ENCODE assay signal across 29 cellular contexts in genomic region chr11:38814670-38815069, GRCh38.
DNase-seq lines count a peak whose midpoint lies in the region; ATAC-seq, FAIRE-seq and TF ChIP-seq lines count a peak whose summit lies in the region.
"Had no signal": no experiment of that assay in that cellular context is flagged by ENCODE, and none has a peak within 500 bp of the region (broad histone marks: within the 10 kb centered on the region; RNA-seq: fewer than 3 reads in every experiment).

No MANE protein-coding gene starts in this region.

- POLR2A ChIA-PET in AG04449 (lab: Yijun Ruan, JAX): no interaction called here

- intact Hi-C loops in vagina (cut with DNase I): no loop called here

- H3K27me3 ChIP-seq in vagina (no peaks in the 10 kb centered on the region), gastroesophageal sphincter (no peaks in the 10 kb centered on the region)
- H3K27me3 ChIP-seq: colonic mucosa, esophagus squamous epithelium, MG63, neural progenitor cell, upper lobe of left lung had no signal

- no peak for TF ChIP-seq EP300 in gastroesophageal sphincter (IDR thresholded peaks at IDR 0.05)

- TF ChIP-seq POLR2A in vagina (IDR thresholded peaks at IDR 0.05) (no peak), gastroesophageal sphincter (IDR thresholded peaks at IDR 0.05) (no peak)

- no peaks in the 10 kb centered on the region for H3K36me3 ChIP-seq in vagina
- no peaks in the 10 kb centered on the region for H3K36me3 ChIP-seq in gastroesophageal sphincter
- H3K36me3 ChIP-seq: colonic mucosa, esophagus squamous epithelium, MG63, neural progenitor cell, upper lobe of left lung had no signal

- TF ChIP-seq CTCF in AG04449 (IDR thresholded peaks at IDR 0.05; ENCODE audit: insufficient read depth, low read length, missing control alignments) (no peak), vagina (IDR thresholded peaks at IDR 0.05) (no peak), gastroesophageal sphincter (IDR thresholded peaks at IDR 0.05) (no peak), foreskin fibroblast (IDR thresholded peaks at IDR 0.05; ENCODE audit: low read depth, low read length) (no peak)

- H3K9me3 ChIP-seq in vagina (no peaks in the 10 kb centered on the region), gastroesophageal sphincter (no peaks in the 10 kb centered on the region)
- H3K9me3 ChIP-seq: A549, colonic mucosa, upper lobe of left lung had no signal

- peak; percentile 3 for DNase-seq in AG04449 (ENCODE audit: low read depth, low spot score)
- DNase-seq in HTR-8/SVneo (ENCODE audit: insufficient read length, low spot score): peak; percentile 49
- DNase-seq in amniotic epithelial cell (ENCODE audit: low read depth): peak; percentile 93
- peak; percentile 52 for DNase-seq in iris pigment epithelial cell (ENCODE audit: low read depth)
- no peak for DNase-seq in vagina (ENCODE audit: extremely low spot score in 2 of 2)
- DNase-seq in foreskin fibroblast: no peak
- no peak for DNase-seq in GM19240 (ENCODE audit: insufficient read length, low spot score)
- DNase-seq: activated CD8-positive, alpha-beta T cell treated with anti-CD3 and anti-CD28 coated beads, Interleukin-2, amount 10 ng/mL, durations not matched to agents 7 days and 5 days; activated gamma-delta T cell treated with Interleukin-2 at 50 U/mL for 16 hours; activated naive CD8-positive, alpha-beta T cell treated with anti-CD3 and anti-CD28 coated beads, Interleukin-2, amount 50 U/mL, for 24 hours; colonic mucosa; COR-L47; effector memory CD8-positive, alpha-beta T cell; esophagus squamous epithelium; MG63; NCI-H1417; NCI-H2081; NCI-H446; OCI-M1; posterior cingulate gyrus; SHP77 treated with DMSO at 0.1 percent for 48 hours; stimulated activated CD4-positive, alpha-beta T cell treated with anti-CD3 and anti-CD28 coated beads, Interleukin-1b, Interleukin-23, amount 100 ng/mL, for 48 hours; upper lobe of left lung had no signal

- H3K4me3 ChIP-seq in AG04449 (ENCODE audit: low read depth, low read length) (no peak overlapping the region), vagina (no peak overlapping the region), gastroesophageal sphincter (no peak overlapping the region), foreskin fibroblast (ENCODE audit: low read depth in 1 of 2, low read length in 2 of 2) (no peak overlapping the region)
- H3K4me3 ChIP-seq: A549, colonic mucosa, esophagus squamous epithelium, lung, MG63, neural progenitor cell, upper lobe of left lung had no signal

- H3K4me1 ChIP-seq in vagina (no peaks in the 10 kb centered on the region), gastroesophageal sphincter (no peaks in the 10 kb centered on the region)
- H3K4me1 ChIP-seq: A549, colonic mucosa, esophagus squamous epithelium, neural progenitor cell, upper lobe of left lung had no signal

- 77 to 82% methylated on average over 4 of the region's 4 CpGs for WGBS in gastroesophageal sphincter (ENCODE audit: low coverage in 1 of 2), 2 donors

- no peak for ATAC-seq in gastroesophageal sphincter
- ATAC-seq: A549; activated CD4-positive, CD25-positive, alpha-beta regulatory T cell treated with anti-CD3 and anti-CD28 coated beads, Interleukin-2, amount 50 U/mL, for 24 hours; activated CD8-positive, alpha-beta T cell treated with anti-CD3 and anti-CD28 coated beads, Interleukin-2, amount 10 ng/mL, durations not matched to agents 7 days and 5 days; activated naive CD8-positive, alpha-beta T cell treated with anti-CD3 and anti-CD28 coated beads, Interleukin-2, amount 50 U/mL, for 24 hours; effector memory CD8-positive, alpha-beta T cell; HCT116 had no signal

- no peak for FAIRE-seq in HTR-8/SVneo (lab: Jason Lieb, UNC)
- FAIRE-seq: A549 had no signal

- H3K27ac ChIP-seq in vagina (no peak overlapping the region), gastroesophageal sphincter (no peak overlapping the region)
- H3K27ac ChIP-seq: A549, colonic mucosa, esophagus squamous epithelium, neural progenitor cell, upper lobe of left lung had no signal

- CTCF ChIA-PET in AG04449 (lab: Yijun Ruan, JAX): no interaction called here

Comparison
In these comparisons a context has a peak if more than half of its experiments do, and no peak if none do; other contexts are left out.
1. DNase-seq: peak in AG04449 (single experiment), HTR-8/SVneo (single experiment), amniotic epithelial cell (single experiment) and iris pigment epithelial cell (single experiment); none in vagina (0 of 2), foreskin fibroblast (0 of 2) and GM19240 (single experiment).